Comparison of ENCODE assay signal across 10 cellular contexts in the genomic region with DNA sequence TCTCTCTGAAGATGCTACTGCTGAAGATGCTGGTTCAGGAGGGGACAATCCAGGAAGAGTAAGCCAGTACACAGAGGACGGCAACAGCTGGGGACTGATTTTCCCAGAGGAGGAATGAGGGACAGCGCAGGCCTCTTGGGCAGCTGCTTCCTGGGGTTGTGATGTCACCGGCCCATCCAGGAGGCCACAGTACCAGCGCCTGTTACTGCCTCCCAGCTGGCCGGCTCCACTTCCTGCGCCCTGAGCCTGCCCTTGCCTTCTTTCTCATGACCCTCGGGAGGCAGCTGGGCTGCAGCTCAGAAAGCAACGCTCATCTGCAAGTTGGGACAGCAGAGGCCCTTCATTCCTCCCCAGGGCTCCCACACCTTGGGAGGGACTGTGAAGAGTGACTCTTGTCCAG. TPM values are rescaled to one million over a fixed set of nuclear protein-coding genes. Genes with fewer than 3 reads are reported as not detected.
DNase-seq lines count a peak whose midpoint lies in the region; ATAC-seq and TF ChIP-seq lines count a peak whose summit lies in the region.
"Had no signal": no experiment of that assay in that cellular context is flagged by ENCODE, and none has a peak within 500 bp of the region (broad histone marks: within the 10 kb centered on the region; RNA-seq: fewer than 3 reads in every experiment).

No MANE protein-coding gene starts in this region.

- H3K9me3 ChIP-seq in BLaER1 treated with 17β-estradiol and CSF1 and Interleukin-3, amounts not matched to agents 10 nM and 100 nM (replicated peaks in 1 of 11), result no peaks in the 10 kb centered on the region
- H3K9me3 ChIP-seq in neuron (ENCODE audit: low read length) (no peaks in the 10 kb centered on the region), Caco-2 (no peaks in the 10 kb centered on the region)

- H3K27me3 Mint-ChIP-seq in activated B cell treated with CpG ODN at 0.5 μM for 24 hours (no peaks in the 10 kb centered on the region), glutamatergic neuron (ENCODE audit: unreplicated experiment) (peaks cover 2% of the 10 kb centered on the region), Caco-2 (ENCODE audit: insufficient read depth, unreplicated experiment) (no peaks in the 10 kb centered on the region)
- H3K27me3 Mint-ChIP-seq in activated CD4-positive, alpha-beta memory T cell treated with anti-CD3 and anti-CD28 coated beads, Interleukin-2, amount 10 ng/mL, durations not matched to agents 7 days and 5 days, result peaks cover 4% of the 10 kb centered on the region

- H3K36me3 ChIP-seq in BLaER1 treated with 17β-estradiol and CSF1 and Interleukin-3, amounts not matched to agents 10 nM and 100 nM, result no peaks in the 10 kb centered on the region
- H3K36me3 ChIP-seq in neuron (ENCODE audit: insufficient read depth, low read length) (no peaks in the 10 kb centered on the region), Caco-2 (ENCODE audit: control insufficient read depth, insufficient read depth, low read length) (no peaks in the 10 kb centered on the region)

- TF ChIP-seq CTCF in activated B cell treated with CpG ODN at 0.5 μM for 24 hours (IDR thresholded peaks at IDR 0.05) (no peak), glutamatergic neuron (IDR thresholded peaks at IDR 0.05; ENCODE audit: partially characterized antibody, unreplicated experiment) (no peak), Caco-2 (IDR thresholded peaks at IDR 0.05; ENCODE audit: insufficient read depth in 1 of 2, low read depth in 1 of 2, low read length in 1 of 2, severe bottlenecking in 1 of 2, unreplicated experiment in 1 of 2) (no peak)

- peaks cover 55% of the 10 kb centered on the region for H3K4me1 Mint-ChIP-seq in activated B cell treated with CpG ODN at 0.5 μM for 24 hours
- H3K4me1 Mint-ChIP-seq in glutamatergic neuron (ENCODE audit: low read depth, unreplicated experiment), result peaks cover 7% of the 10 kb centered on the region
- peaks cover 17% of the 10 kb centered on the region for H3K4me1 Mint-ChIP-seq in Caco-2 (ENCODE audit: low read depth, unreplicated experiment)
- peaks cover 23% of the 10 kb centered on the region for H3K4me1 Mint-ChIP-seq in activated CD4-positive, alpha-beta memory T cell treated with anti-CD3 and anti-CD28 coated beads, Interleukin-2, amount 10 ng/mL, durations not matched to agents 7 days and 5 days

- no peak overlapping the region; a peak in 1 of 20 replicates for H3K4me3 ChIP-seq in BLaER1 treated with 17β-estradiol and CSF1 and Interleukin-3, amounts not matched to agents 10 nM and 100 nM
- H3K4me3 ChIP-seq in neuron (ENCODE audit: low read length), result no peak overlapping the region
- no peak overlapping the region for H3K4me3 ChIP-seq in Caco-2 (ENCODE audit: low read depth, low read length)

- H3K27ac Mint-ChIP-seq in activated B cell treated with CpG ODN at 0.5 μM for 24 hours (peak overlapping the region; percentile 72), glutamatergic neuron (ENCODE audit: unreplicated experiment) (peak overlapping the region; percentile 77), Caco-2 (ENCODE audit: unreplicated experiment) (no peak overlapping the region)
- no peak overlapping the region for H3K27ac Mint-ChIP-seq in activated CD4-positive, alpha-beta memory T cell treated with anti-CD3 and anti-CD28 coated beads, Interleukin-2, amount 10 ng/mL, durations not matched to agents 7 days and 5 days
- H3K27ac Mint-ChIP-seq: activated T-cell treated with anti-CD3 and anti-CD28 coated beads, Interleukin-2, amount 50 U/mL, for 72 hours had no signal

- DNase-seq in activated B cell treated with CpG ODN at 0.5 μM for 24 hours, result no peak
- DNase-seq in glutamatergic neuron, result peak; percentile 69
- DNase-seq in Caco-2, result no peak
- no peak for DNase-seq in DMS79 (lab: John Stamatoyannopoulos, UW)
- no peak for DNase-seq in NCI-H1092 treated with DMSO at 0.1 percent for 48 hours (lab: John Stamatoyannopoulos, UW)
- no peak for DNase-seq in activated CD4-positive, alpha-beta memory T cell treated with anti-CD3 and anti-CD28 coated beads, Interleukin-2, amount 10 ng/mL, durations not matched to agents 7 days and 5 days
- DNase-seq: activated T-cell treated with anti-CD3 and anti-CD28 coated beads, Interleukin-2, amount 50 U/mL, for 72 hours; NCI-H1417 had no signal

- CTCF ChIA-PET in activated B cell treated with CpG ODN at 0.5 μM for 24 hours (lab: Charles Lee), result interaction anchor here (0.8 to 2.2 kb wide), 3 partner anchors 31 to 56 kb away, joined by 3 to 10 read pairs (median 9); no protein-coding TSS in a partner anchor
- CTCF ChIA-PET in Caco-2 (lab: Charles Lee), result interaction anchor here (0.6 to 1.4 kb wide), 4 partner anchors 9 to 56 kb away, joined by 3 to 5 read pairs (median 3); a partner anchor contains a TSS
- CTCF ChIA-PET in activated CD4-positive, alpha-beta memory T cell treated with anti-CD3 and anti-CD28 coated beads, Interleukin-2, amount 10 ng/mL, durations not matched to agents 7 days and 5 days (lab: Charles Lee), result interaction anchor here (1.2 kb wide), 1 partner anchor 54 kb away, joined by 3 read pairs; no protein-coding TSS in a partner anchor

- H3K4me3 Mint-ChIP-seq in activated B cell treated with CpG ODN at 0.5 μM for 24 hours, result no peak overlapping the region
- H3K4me3 Mint-ChIP-seq in glutamatergic neuron (ENCODE audit: unreplicated experiment), result no peak overlapping the region
- H3K4me3 Mint-ChIP-seq in Caco-2 (ENCODE audit: unreplicated experiment), result no peak overlapping the region
- H3K4me3 Mint-ChIP-seq in activated CD4-positive, alpha-beta memory T cell treated with anti-CD3 and anti-CD28 coated beads, Interleukin-2, amount 10 ng/mL, durations not matched to agents 7 days and 5 days, result no peak overlapping the region
- H3K4me3 Mint-ChIP-seq: activated T-cell treated with anti-CD3 and anti-CD28 coated beads, Interleukin-2, amount 50 U/mL, for 72 hours had no signal

- peaks cover 61 to 99% (median 83%) of the 10 kb centered on the region in 10 experiments for H3K4me1 ChIP-seq in BLaER1 treated with 17β-estradiol and CSF1 and Interleukin-3, amounts not matched to agents 10 nM and 100 nM
- H3K4me1 ChIP-seq in neuron (ENCODE audit: insufficient read depth, low read length) (peaks cover 24% of the 10 kb centered on the region), Caco-2 (peaks cover 25% of the 10 kb centered on the region)

- peak overlapping the region in 10 of 11 experiments; percentile 4 to 88 (median 76); a peak in 19 of 22 replicates for H3K27ac ChIP-seq in BLaER1 treated with 17β-estradiol and CSF1 and Interleukin-3, amounts not matched to agents 10 nM and 100 nM

- POLR2A ChIA-PET in activated B cell treated with CpG ODN at 0.5 μM for 24 hours (lab: Charles Lee), result interaction anchor here (1.3 to 36.4 kb wide), 4 partner anchors 13 to 54 kb away, joined by 3 to 1151 read pairs (median 262); a partner anchor contains a TSS
- POLR2A ChIA-PET in Caco-2 (lab: Charles Lee), result no interaction called here
- POLR2A ChIA-PET in activated CD4-positive, alpha-beta memory T cell treated with anti-CD3 and anti-CD28 coated beads, Interleukin-2, amount 10 ng/mL, durations not matched to agents 7 days and 5 days (lab: Charles Lee), result no interaction called here

- no TSS peak for BruUV-seq in Caco-2 (replicated peaks; lab: Mats Ljungman, UMichigan)

- H3K4me2 ChIP-seq in BLaER1 treated with 17β-estradiol and CSF1 and Interleukin-3, amounts not matched to agents 10 nM and 100 nM, result peak overlapping the region; percentile 76 to 93 (median 82)

- intact Hi-C loops in activated B cell treated with CpG ODN at 0.5 μM for 24 hours (cut with micrococcal nuclease) (no loop called here), Caco-2 (cut with micrococcal nuclease; ENCODE audit: unreplicated experiment) (no loop called here)

- H3K9me3 Mint-ChIP-seq in activated B cell treated with CpG ODN at 0.5 μM for 24 hours (no peaks in the 10 kb centered on the region), glutamatergic neuron (ENCODE audit: unreplicated experiment) (peaks cover 5% of the 10 kb centered on the region), Caco-2 (ENCODE audit: unreplicated experiment) (no peaks in the 10 kb centered on the region)
- no peaks in the 10 kb centered on the region for H3K9me3 Mint-ChIP-seq in activated CD4-positive, alpha-beta memory T cell treated with anti-CD3 and anti-CD28 coated beads, Interleukin-2, amount 10 ng/mL, durations not matched to agents 7 days and 5 days
- H3K9me3 Mint-ChIP-seq: activated T-cell treated with anti-CD3 and anti-CD28 coated beads, Interleukin-2, amount 50 U/mL, for 72 hours had no signal

- peak overlapping the region; percentile 9 for H2AFZ ChIP-seq in neuron (ENCODE audit: low read depth, low read length)

- no peaks in the 10 kb centered on the region for H4K20me1 ChIP-seq in BLaER1 treated with 17β-estradiol and CSF1 and Interleukin-3, amounts not matched to agents 10 nM and 100 nM

- H3K27me3 ChIP-seq in BLaER1 treated with 17β-estradiol and CSF1 and Interleukin-3, amounts not matched to agents 10 nM and 100 nM, result no peaks in the 10 kb centered on the region
- H3K27me3 ChIP-seq in neuron (ENCODE audit: insufficient read depth, low read length) (no peaks in the 10 kb centered on the region), Caco-2 (replicated peaks; ENCODE audit: control insufficient read depth, insufficient read depth, low read length) (no peaks in the 10 kb centered on the region)

- no peak for ATAC-seq in activated B cell treated with CpG ODN at 0.5 μM for 24 hours (ENCODE audit: low read depth)
- ATAC-seq: activated T-cell treated with anti-CD3 and anti-CD28 coated beads, Interleukin-2, amount 50 U/mL, for 72 hours had no signal

- H3K36me3 Mint-ChIP-seq in activated B cell treated with CpG ODN at 0.5 μM for 24 hours (ENCODE audit: low read depth) (no peaks in the 10 kb centered on the region), glutamatergic neuron (ENCODE audit: unreplicated experiment) (no peaks in the 10 kb centered on the region), Caco-2 (ENCODE audit: insufficient read depth, unreplicated experiment) (peaks cover 5% of the 10 kb centered on the region)
- H3K36me3 Mint-ChIP-seq in activated CD4-positive, alpha-beta memory T cell treated with anti-CD3 and anti-CD28 coated beads, Interleukin-2, amount 10 ng/mL, durations not matched to agents 7 days and 5 days (ENCODE audit: low read depth), result no peaks in the 10 kb centered on the region

- peak overlapping the region in 8 of 11 experiments; percentile 37 to 72 (median 54); a peak in 15 of 22 replicates for H3K9ac ChIP-seq in BLaER1 treated with 17β-estradiol and CSF1 and Interleukin-3, amounts not matched to agents 10 nM and 100 nM

RNA-seq across cellular contexts. Expression of a gene that starts 21.9 kb away (rescaled TPM):
- total RNA-seq in activated B cell treated with CpG ODN at 0.5 μM for 24 hours, result 195 and 205 TPM in 2 replicates
- total RNA-seq in glutamatergic neuron (ENCODE audit: unreplicated experiment), result 10.9 TPM
- total RNA-seq in Caco-2 (2022), result 13.7 and 18.0 TPM in 2 replicates
- total RNA-seq in activated CD4-positive, alpha-beta memory T cell treated with anti-CD3 and anti-CD28 coated beads, Interleukin-2, amount 10 ng/mL, durations not matched to agents 7 days and 5 days, result 10 to 100 TPM; 14.7 to 14.8 TPM

RNA-seq across cellular contexts. Expression of a gene that starts 50.2 kb away (rescaled TPM):
- total RNA-seq in activated B cell treated with CpG ODN at 0.5 μM for 24 hours (2.4 and 3.4 TPM in 2 replicates), glutamatergic neuron (ENCODE audit: unreplicated experiment) (5.4 TPM), Caco-2 (2022) (9.1 and 9.5 TPM in 2 replicates)
- total RNA-seq in activated CD4-positive, alpha-beta memory T cell treated with anti-CD3 and anti-CD28 coated beads, Interleukin-2, amount 10 ng/mL, durations not matched to agents 7 days and 5 days, result 10 to 100 TPM; 93.4 to 98.9 TPM

Comparison
In these comparisons a context has a peak if more than half of its experiments do, and no peak if none do; other contexts are left out.
1. H3K27ac Mint-ChIP-seq: peak in activated B cell treated with CpG ODN at 0.5 μM for 24 hours (single experiment) and glutamatergic neuron (single experiment); none in Caco-2 (single experiment) and activated CD4-positive, alpha-beta memory T cell treated with anti-CD3 and anti-CD28 coated beads, Interleukin-2, amount 10 ng/mL, durations not matched to agents 7 days and 5 days (single experiment).
2. RNA of a gene that starts 21.9 kb away (total RNA-seq): 195 to 205 TPM in activated B cell treated with CpG ODN at 0.5 μM for 24 hours; 14.7 to 14.8 TPM in activated CD4-positive, alpha-beta memory T cell treated with anti-CD3 and anti-CD28 coated beads, Interleukin-2, amount 10 ng/mL, durations not matched to agents 7 days and 5 days, 13.7 to 18.0 TPM in Caco-2 and 10.9 TPM in glutamatergic neuron (single experiment); every median in the first group is over 10 times any median in the second.